In genomic region chr11:45665206-45665932, GRCh38 we compare ENCODE assay signal across 9 cellular contexts. TPM values are rescaled to one million over a fixed set of nuclear protein-coding genes. Genes with fewer than 3 reads are reported as not detected.
DNase-seq lines count a peak whose midpoint lies in the region; ATAC-seq and TF ChIP-seq lines count a peak whose summit lies in the region.
"Had no signal": no experiment of that assay in that cellular context is flagged by ENCODE, and none has a peak within 500 bp of the region (broad histone marks: within the 10 kb centered on the region; RNA-seq: fewer than 3 reads in every experiment).

CHST1 (minus strand) TSS chr11:45665622; CDS start chr11:45650923, 14,699 bp downstream.

- no peak within 1 kb of the TSS for H3K27ac ChIP-seq in mammary epithelial cell (ENCODE audit: insufficient read depth, low read depth, low read length)
- H3K27ac ChIP-seq in skeletal muscle tissue (ENCODE audit: low read depth, low read length), result no peak within 1 kb of the TSS
- H3K27ac ChIP-seq: C4-2B had no signal

- DNase-seq in NCI-H1417 (lab: John Stamatoyannopoulos, UW) (peak; percentile 58 to 74 (median 72)), NCI-H1417 treated with DMSO at 0.1 percent for 48 hours (lab: John Stamatoyannopoulos, UW) (no peak), NCI-H2227 treated with DMSO at 0.1 percent for 48 hours (lab: John Stamatoyannopoulos, UW) (peak; percentile 41), mammary epithelial cell (peak; percentile 11), immature natural killer cell (peak in 1 of 3 donors; percentile 11), activated gamma-delta T cell treated with Interleukin-2 at 50 U/mL for 16 hours (no peak)

- peaks cover 4 to 24% (median 10%) of the 10 kb centered on the region in 3 donors for H3K27me3 Mint-ChIP-seq in immature natural killer cell (ENCODE audit: low read depth in 3 of 3)

- ATAC-seq in HG02885 (IDR thresholded peaks at IDR 0.05; ENCODE audit: poor library complexity, unreplicated experiment), result no peak

- H3K27me3 ChIP-seq in mammary epithelial cell (ENCODE audit: insufficient read depth, low read length) (peaks cover 13% of the 10 kb centered on the region), skeletal muscle tissue (ENCODE audit: control insufficient read depth in 3 of 3, insufficient read depth in 3 of 3, low read length in 3 of 3) (peaks cover 17 to 38% (median 29%) of the 10 kb centered on the region in 3 donors)

- H4K20me1 ChIP-seq in mammary epithelial cell (ENCODE audit: insufficient read depth, low read length), result no peaks in the 10 kb centered on the region

- no TSS peak for BruUV-seq in mammary epithelial cell (replicated peaks; lab: Mats Ljungman, UMichigan)

- H3K9me3 ChIP-seq in mammary epithelial cell (replicated peaks; ENCODE audit: insufficient read depth, low read length), result no peaks in the 10 kb centered on the region
- no peaks in the 10 kb centered on the region for H3K9me3 ChIP-seq in skeletal muscle tissue (ENCODE audit: control insufficient read depth in 3 of 3, low read length in 3 of 3)

- in situ Hi-C loops in mammary epithelial cell (cut with MboI; ENCODE audit: low sequenced_read_pairs in 2 of 2), result no loop called here

- no peak within 1 kb of the TSS for H3K9ac ChIP-seq in mammary epithelial cell (ENCODE audit: insufficient read depth, low read length)
- H3K9ac ChIP-seq in skeletal muscle tissue (ENCODE audit: low read depth in 1 of 3, low read length in 3 of 3), result peak within 1 kb of the TSS in 2 of 3 donors; percentile 59 to 60

- H3K4me2 ChIP-seq in mammary epithelial cell (ENCODE audit: insufficient read depth, low read depth, low read length), result peak within 1 kb of the TSS; percentile 88

- H3K4me3 Mint-ChIP-seq in immature natural killer cell, result peak within 1 kb of the TSS; percentile 65 to 82 (median 76)

- no peaks in the 10 kb centered on the region for H3K36me3 ChIP-seq in mammary epithelial cell (ENCODE audit: insufficient read depth, low read length)
- no peaks in the 10 kb centered on the region for H3K36me3 ChIP-seq in skeletal muscle tissue (ENCODE audit: control insufficient read depth in 3 of 3, insufficient read depth in 3 of 3, low read length in 3 of 3)

- peaks cover 13% of the 10 kb centered on the region for H3K4me1 ChIP-seq in mammary epithelial cell (ENCODE audit: insufficient read depth, low read length)
- H3K4me1 ChIP-seq in skeletal muscle tissue (ENCODE audit: control insufficient read depth in 3 of 3, insufficient read depth in 3 of 3, low read length in 3 of 3), result peaks cover 20 to 32% (median 27%) of the 10 kb centered on the region in 3 donors

- H3K4me3 ChIP-seq in mammary epithelial cell (replicated peaks in 1 of 3; ENCODE audit: insufficient read depth in 1 of 3, low read depth in 2 of 3, low read length in 3 of 3) (peak within 1 kb of the TSS; percentile 34 to 50 (median 37)), skeletal muscle tissue (ENCODE audit: low read length in 3 of 3) (peak within 1 kb of the TSS; percentile 59 to 68 (median 65))

- intact Hi-C loops in mammary epithelial cell (cut with micrococcal nuclease), result no loop called here

- WGBS in mammary epithelial cell (ENCODE audit: low coverage, missing lambda C conversion rate), result 0% methylated on average over 9 of the region's 96 CpGs

- H3K9me3 Mint-ChIP-seq in immature natural killer cell, result peaks cover 0 to 2% (median 0%) of the 10 kb centered on the region in 6 donors

- CTCF ChIA-PET in mammary epithelial cell (lab: Charles Lee; ENCODE audit: low non-redundant PET), result no interaction called here

- dilution Hi-C loops in mammary epithelial cell (cut with HindIII; ENCODE audit: low sequenced_read_pairs), result loop anchor here (10.0 kb wide), 1 partner anchor 59 kb away; no protein-coding TSS in a partner anchor

- no peak for TF ChIP-seq CTCF in mammary epithelial cell (conservative IDR thresholded peaks at IDR 0.05 in 1 of 2, IDR thresholded peaks at IDR 0.05 in 1 of 2; ENCODE audit: extremely low read depth in 1 of 2, insufficient read depth in 1 of 2, low read depth in 1 of 2, low read length in 2 of 2)

- H3K27ac Mint-ChIP-seq in immature natural killer cell, result no peak within 1 kb of the TSS

- peak within 1 kb of the TSS; percentile 20 for H2AFZ ChIP-seq in mammary epithelial cell (ENCODE audit: low read depth, low read length)

- no peaks in the 10 kb centered on the region for H3K79me2 ChIP-seq in mammary epithelial cell (ENCODE audit: insufficient read depth, low read length)

- peaks cover 0 to 5% of the 10 kb centered on the region in 2 donors for H3K4me1 Mint-ChIP-seq in immature natural killer cell

- H3K36me3 Mint-ChIP-seq in immature natural killer cell, result no peaks in the 10 kb centered on the region

RNA-seq across cellular contexts. Expression of gene CHST1, which starts in this region (rescaled TPM):
- total RNA-seq in mammary epithelial cell (1 to 10 TPM in 1 of 2 donors, under 1 TPM in 1; 0.33 to 1.2 TPM), skeletal muscle tissue (3.1 TPM)
- polyA plus RNA-seq in mammary epithelial cell (0.02 TPM), immature natural killer cell (under 1 TPM in 1 of 3 donors, not detected in 2; 0.11 TPM)
- not detected for polyA minus RNA-seq in mammary epithelial cell

Comparison
In these comparisons a context has a peak if more than half of its experiments do, and no peak if none do; other contexts are left out.
1. DNase-seq: peak in NCI-H1417 (3 of 3), NCI-H2227 treated with DMSO at 0.1 percent for 48 hours (single experiment) and mammary epithelial cell (single experiment); none in NCI-H1417 treated with DMSO at 0.1 percent for 48 hours (single experiment) and activated gamma-delta T cell treated with Interleukin-2 at 50 U/mL for 16 hours (single experiment).